28 cellular contexts compared by ENCODE assay signal in genomic region chr15:79472446-79472845, GRCh38.
"Had no signal": no experiment of that assay in that cellular context is flagged by ENCODE, and none has a peak within 500 bp of the region (broad histone marks: within the 10 kb centered on the region; RNA-seq: fewer than 3 reads in every experiment).

No MANE protein-coding gene starts in this region.

- ATAC-seq: effector memory CD8-positive, alpha-beta T cell; esophagus mucosa; foreskin keratinocyte; gastrocnemius medialis; gastroesophageal sphincter; heart left ventricle; heart right ventricle had no signal

- H3K27ac Mint-ChIP-seq: dendritic cell treated with granulocyte-macrophage colony-stimulating factor and Interleukin-4, amounts not matched to agents 40 ng/mL and 50 ng/mL, for 4 days; effector memory CD8-positive, alpha-beta T cell; endodermal cell had no signal

- H3K4me1 ChIP-seq: colonic mucosa, esophagus muscularis mucosa, esophagus squamous epithelium, foreskin keratinocyte, gastrocnemius medialis, gastroesophageal sphincter, heart left ventricle, heart right ventricle had no signal

- H3K27me3 Mint-ChIP-seq: effector memory CD8-positive, alpha-beta T cell had no signal

- H3K9me3 ChIP-seq: colonic mucosa, esophagus muscularis mucosa, esophagus squamous epithelium, gastrocnemius medialis, gastroesophageal sphincter, heart left ventricle, heart right ventricle had no signal

- H3K9me3 Mint-ChIP-seq: dendritic cell treated with granulocyte-macrophage colony-stimulating factor and Interleukin-4, amounts not matched to agents 40 ng/mL and 50 ng/mL, for 4 days; effector memory CD8-positive, alpha-beta T cell; endodermal cell had no signal

- H3K4me1 Mint-ChIP-seq: endodermal cell had no signal

- H3K36me3 ChIP-seq: colonic mucosa, esophagus muscularis mucosa, esophagus squamous epithelium, gastrocnemius medialis, gastroesophageal sphincter, heart left ventricle, heart right ventricle had no signal

- H3K4me3 Mint-ChIP-seq: dendritic cell treated with granulocyte-macrophage colony-stimulating factor and Interleukin-4, amounts not matched to agents 40 ng/mL and 50 ng/mL, for 4 days; effector memory CD8-positive, alpha-beta T cell; endodermal cell had no signal

- FAIRE-seq: colon, endometrium, endothelial cell of umbilical vein, frontal cortex had no signal

- H3K27me3 ChIP-seq: colonic mucosa, dorsolateral prefrontal cortex, esophagus muscularis mucosa, foreskin keratinocyte, gastrocnemius medialis, gastroesophageal sphincter had no signal

- H3K27ac ChIP-seq: colonic mucosa, coronary artery, dorsolateral prefrontal cortex, epithelial cell of prostate, esophagus muscularis mucosa, esophagus squamous epithelium, foreskin keratinocyte, gastrocnemius medialis, gastroesophageal sphincter, heart left ventricle, heart right ventricle had no signal

- H3K4me3 ChIP-seq: colonic mucosa, coronary artery, dorsolateral prefrontal cortex, esophagus muscularis mucosa, esophagus squamous epithelium, gastrocnemius medialis, gastroesophageal sphincter, heart left ventricle, heart right ventricle had no signal

- DNase-seq: colonic mucosa; cortex of kidney; dermis blood vessel endothelial cell; dorsolateral prefrontal cortex; effector CD4-positive, alpha-beta T cell; effector CD8-positive, alpha-beta T cell; effector memory CD4-positive, alpha-beta T cell; effector memory CD8-positive, alpha-beta T cell; endodermal cell; erythroblast; esophagus squamous epithelium; foreskin fibroblast; foreskin keratinocyte; foreskin melanocyte; gastrocnemius medialis; glutamatergic neuron; heart left ventricle; heart right ventricle had no signal
